ENCODE assay signal across 16 cellular contexts in genomic region chr3:141782386-141782932, GRCh38. TPM values are rescaled to one million over a fixed set of nuclear protein-coding genes. Genes with fewer than 3 reads are reported as not detected.
DNase-seq lines count a peak whose midpoint lies in the region; ATAC-seq and TF ChIP-seq lines count a peak whose summit lies in the region.
"Had no signal": no experiment of that assay in that cellular context is flagged by ENCODE, and none has a peak within 500 bp of the region (broad histone marks: within the 10 kb centered on the region; RNA-seq: fewer than 3 reads in every experiment).

No MANE protein-coding gene starts in this region.

- H3K9me3 ChIP-seq in liver (ENCODE audit: control insufficient read depth in 4 of 4, low read length in 3 of 4), result no peaks in the 10 kb centered on the region
- H3K9me3 ChIP-seq: adrenal gland, prostate gland had no signal

- TF ChIP-seq RAD21 in Ishikawa (IDR thresholded peaks at IDR 0.05; ENCODE audit: low read depth) (peak; percentile 20; the same call in 1 of the 2 replicates), liver (IDR thresholded peaks at IDR 0.05) (peak; percentile 10 to 40)

- ATAC-seq in HG03135 (IDR thresholded peaks at IDR 0.05; ENCODE audit: unreplicated experiment), result no peak
- ATAC-seq: effector memory CD8-positive, alpha-beta T cell had no signal

- no peak overlapping the region for H3K9ac ChIP-seq in liver (ENCODE audit: low read depth in 1 of 2, low read length in 2 of 2)

- WGBS in liver, result 63% methylated on average over 4 of the region's 4 CpGs

- no peaks in the 10 kb centered on the region for H3K4me1 ChIP-seq in liver (ENCODE audit: control insufficient read depth in 4 of 4, insufficient read depth in 4 of 4, low read length in 3 of 4)
- H3K4me1 ChIP-seq: adrenal gland, prostate gland had no signal

- no peaks in the 10 kb centered on the region for H3K27me3 ChIP-seq in brain microvascular endothelial cell (replicated peaks)
- H3K27me3 ChIP-seq in liver (ENCODE audit: control insufficient read depth in 4 of 4, insufficient read depth in 4 of 4, low read length in 3 of 4), result no peaks in the 10 kb centered on the region
- H3K27me3 ChIP-seq: adrenal gland had no signal

- H3K27ac ChIP-seq in brain microvascular endothelial cell (no peak overlapping the region), liver (ENCODE audit: low read depth in 1 of 2, low read length in 2 of 2) (no peak overlapping the region)
- H3K27ac ChIP-seq: adrenal gland, prostate gland had no signal

- no peaks in the 10 kb centered on the region for H3K36me3 ChIP-seq in brain microvascular endothelial cell (replicated peaks)
- no peaks in the 10 kb centered on the region for H3K36me3 ChIP-seq in liver (ENCODE audit: control insufficient read depth in 4 of 4, insufficient read depth in 3 of 4, low read depth in 1 of 4, low read length in 3 of 4)
- H3K36me3 ChIP-seq: adrenal gland, prostate gland had no signal

- TF ChIP-seq CTCF in brain microvascular endothelial cell (IDR thresholded peaks at IDR 0.05; ENCODE audit: low read depth, low read length, missing control alignments) (peak; percentile 30), liver (IDR thresholded peaks at IDR 0.05; ENCODE audit: low read depth, low read length, missing input control) (no peak)

- peak; percentile 66 for DNase-seq in ELF-1 (ENCODE audit: low read depth, low spot score)
- no peak for DNase-seq in brain microvascular endothelial cell
- DNase-seq in A172 (ENCODE audit: low spot score), result no peak
- DNase-seq in NCI-H2171 treated with DMSO at 0.1 percent for 48 hours (lab: John Stamatoyannopoulos, UW), result no peak
- DNase-seq: activated CD8-positive, alpha-beta memory T cell treated with anti-CD3 and anti-CD28 coated beads, Interleukin-2, amount 50 U/mL, for 4 hours; CD4-positive, CD25-positive, alpha-beta regulatory T cell; effector memory CD8-positive, alpha-beta T cell; hippocampal formation; NCI-H2227 treated with DMSO at 0.1 percent for 48 hours; RPMI8226; T1000 had no signal

- in situ Hi-C loops in brain microvascular endothelial cell (cut with HindIII; ENCODE audit: low pct_ligation_motif_present, low sequenced_read_pairs), result no loop called here

- H3K4me3 ChIP-seq in brain microvascular endothelial cell (ENCODE audit: low read depth, low read length), result no peak overlapping the region
- no peak overlapping the region for H3K4me3 ChIP-seq in liver (ENCODE audit: low read depth in 1 of 3, low read length in 3 of 3)
- H3K4me3 ChIP-seq: adrenal gland, prostate gland had no signal

- TF ChIP-seq EP300 in Ishikawa (IDR thresholded peaks at IDR 0.05; ENCODE audit: borderline replicate concordance), result no peak

TF ChIP-seq in Ishikawa, 13 proteins besides CTCF, POLR2A, EP300 and RAD21 (continues in another document):
- TF ChIP-seq CEBPB (IDR thresholded peaks at IDR 0.05) (no peak), CREB1 (IDR thresholded peaks at IDR 0.05; ENCODE audit: low read depth) (no peak), FOXM1 (IDR thresholded peaks at IDR 0.05; ENCODE audit: borderline replicate concordance, low read depth) (no peak), NFIC (IDR thresholded peaks at IDR 0.05) (no peak), ZBTB7A (IDR thresholded peaks at IDR 0.05; ENCODE audit: low read depth) (no peak), REST (IDR thresholded peaks at IDR 0.05; ENCODE audit: low read depth) (no peak), YY1 (IDR thresholded peaks at IDR 0.05; ENCODE audit: low read depth) (no peak), EGR1 (IDR thresholded peaks at IDR 0.05) (no peak), TCF12 (IDR thresholded peaks at IDR 0.05; ENCODE audit: low read depth) (no peak), TEAD4 (IDR thresholded peaks at IDR 0.05) (no peak), TAF1 (IDR thresholded peaks at IDR 0.05; ENCODE audit: low read depth) (no peak), USF1 (IDR thresholded peaks at IDR 0.05) (no peak)

TF ChIP-seq in liver, 16 proteins besides CTCF, POLR2A, EP300 and RAD21:
- TF ChIP-seq TAF1 (conservative IDR thresholded peaks at IDR 0.05), result no peak

RNA-seq across cellular contexts. Expression of gene GRK7, which starts 19.3 kb away (rescaled TPM):
- under 1 TPM in 1 of 2 donors, not detected in 1; 0.08 TPM for total RNA-seq in liver
- polyA plus RNA-seq in liver, result not detected
- not detected in 2 replicates for total RNA-seq in A172 (2014; rRNA removed; shearing (Covaris generic))
- total RNA-seq: CD4-positive, CD25-positive, alpha-beta regulatory T cell had no signal

RNA-seq across cellular contexts. Expression of gene RNF7, which starts 44.4 kb away (rescaled TPM):
- 10 to 100 TPM; 11.7 to 20.7 TPM for total RNA-seq in liver
- polyA plus RNA-seq in liver, result 10 to 100 TPM; 37.2 to 71.6 TPM
- total RNA-seq in A172 (2014; rRNA removed; shearing (Covaris generic)), result 143 and 201 TPM in 2 replicates
